In the genomic region with DNA sequence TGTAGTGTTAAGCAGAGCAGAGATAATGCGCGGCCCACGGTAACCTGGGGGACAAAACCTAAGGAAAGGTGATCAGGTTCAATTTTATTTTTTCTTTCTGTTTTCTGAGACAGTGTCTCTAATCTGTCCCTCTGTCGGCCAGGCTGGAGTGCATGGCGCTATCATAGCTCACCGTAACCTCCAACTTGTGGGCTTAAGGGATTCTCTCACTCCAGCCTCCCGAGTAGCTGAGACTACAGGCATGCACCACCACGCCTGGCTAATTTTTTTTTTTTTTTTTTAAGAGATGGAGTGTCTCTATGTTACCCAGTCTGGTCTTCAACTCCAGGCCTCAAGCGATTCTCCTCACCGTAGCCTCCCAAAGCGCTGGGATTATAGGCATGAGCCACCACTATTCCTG, we compare ENCODE assay signal across 1 cellular context.
TF ChIP-seq lines count a peak whose summit lies in the region.

No MANE protein-coding gene starts in this region.

TF ChIP-seq in GM23338, 12 proteins besides CTCF, POLR2A, EP300 and RAD21 (continued from another document):
- TF ChIP-seq ZNF462 (CRISPR knock-in tag; IDR thresholded peaks at IDR 0.05) (no peak), NANOG (IDR thresholded peaks at IDR 0.05; ENCODE audit: borderline replicate concordance) (no peak), STAT1 (IDR thresholded peaks at IDR 0.05; ENCODE audit: unreplicated experiment) (no peak)
- TF ChIP-seq, protein P1, sequence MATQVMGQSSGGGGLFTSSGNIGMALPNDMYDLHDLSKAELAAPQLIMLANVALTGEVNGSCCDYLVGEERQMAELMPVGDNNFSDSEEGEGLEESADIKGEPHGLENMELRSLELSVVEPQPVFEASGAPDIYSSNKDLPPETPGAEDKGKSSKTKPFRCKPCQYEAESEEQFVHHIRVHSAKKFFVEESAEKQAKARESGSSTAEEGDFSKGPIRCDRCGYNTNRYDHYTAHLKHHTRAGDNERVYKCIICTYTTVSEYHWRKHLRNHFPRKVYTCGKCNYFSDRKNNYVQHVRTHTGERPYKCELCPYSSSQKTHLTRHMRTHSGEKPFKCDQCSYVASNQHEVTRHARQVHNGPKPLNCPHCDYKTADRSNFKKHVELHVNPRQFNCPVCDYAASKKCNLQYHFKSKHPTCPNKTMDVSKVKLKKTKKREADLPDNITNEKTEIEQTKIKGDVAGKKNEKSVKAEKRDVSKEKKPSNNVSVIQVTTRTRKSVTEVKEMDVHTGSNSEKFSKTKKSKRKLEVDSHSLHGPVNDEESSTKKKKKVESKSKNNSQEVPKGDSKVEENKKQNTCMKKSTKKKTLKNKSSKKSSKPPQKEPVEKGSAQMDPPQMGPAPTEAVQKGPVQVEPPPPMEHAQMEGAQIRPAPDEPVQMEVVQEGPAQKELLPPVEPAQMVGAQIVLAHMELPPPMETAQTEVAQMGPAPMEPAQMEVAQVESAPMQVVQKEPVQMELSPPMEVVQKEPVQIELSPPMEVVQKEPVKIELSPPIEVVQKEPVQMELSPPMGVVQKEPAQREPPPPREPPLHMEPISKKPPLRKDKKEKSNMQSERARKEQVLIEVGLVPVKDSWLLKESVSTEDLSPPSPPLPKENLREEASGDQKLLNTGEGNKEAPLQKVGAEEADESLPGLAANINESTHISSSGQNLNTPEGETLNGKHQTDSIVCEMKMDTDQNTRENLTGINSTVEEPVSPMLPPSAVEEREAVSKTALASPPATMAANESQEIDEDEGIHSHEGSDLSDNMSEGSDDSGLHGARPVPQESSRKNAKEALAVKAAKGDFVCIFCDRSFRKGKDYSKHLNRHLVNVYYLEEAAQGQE (IDR thresholded peaks at IDR 0.05; ENCODE audit: unreplicated experiment), result no peak
- TF ChIP-seq, protein P2, sequence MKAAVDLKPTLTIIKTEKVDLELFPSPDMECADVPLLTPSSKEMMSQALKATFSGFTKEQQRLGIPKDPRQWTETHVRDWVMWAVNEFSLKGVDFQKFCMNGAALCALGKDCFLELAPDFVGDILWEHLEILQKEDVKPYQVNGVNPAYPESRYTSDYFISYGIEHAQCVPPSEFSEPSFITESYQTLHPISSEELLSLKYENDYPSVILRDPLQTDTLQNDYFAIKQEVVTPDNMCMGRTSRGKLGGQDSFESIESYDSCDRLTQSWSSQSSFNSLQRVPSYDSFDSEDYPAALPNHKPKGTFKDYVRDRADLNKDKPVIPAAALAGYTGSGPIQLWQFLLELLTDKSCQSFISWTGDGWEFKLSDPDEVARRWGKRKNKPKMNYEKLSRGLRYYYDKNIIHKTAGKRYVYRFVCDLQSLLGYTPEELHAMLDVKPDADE (IDR thresholded peaks at IDR 0.05), result no peak
